ENCODE assay signal across 8 cellular contexts in genomic region chr14:77642407-77642806, GRCh38. TPM values are rescaled to one million over a fixed set of nuclear protein-coding genes. Genes with fewer than 3 reads are reported as not detected.
DNase-seq lines count a peak whose midpoint lies in the region; ATAC-seq, FAIRE-seq and TF ChIP-seq lines count a peak whose summit lies in the region.
"Had no signal": no experiment of that assay in that cellular context is flagged by ENCODE, and none has a peak within 500 bp of the region (broad histone marks: within the 10 kb centered on the region; RNA-seq: fewer than 3 reads in every experiment).

No MANE protein-coding gene starts in this region.

- peaks cover 2% of the 10 kb centered on the region for H3K9me3 ChIP-seq in aorta (ENCODE audit: control insufficient read depth, low read length)

- H3K4me3 ChIP-seq in foreskin fibroblast (ENCODE audit: low read depth in 1 of 2, low read length in 2 of 2) = peak overlapping the region; percentile 41 to 57
- no peak overlapping the region for H3K4me3 ChIP-seq in aorta (ENCODE audit: low read length in 2 of 2)

- WGBS in aorta, 2 donors = 52 to 53% methylated on average over 7 of the region's 7 CpGs

- H3K9me3 Mint-ChIP-seq in HFFc6 = no peaks in the 10 kb centered on the region; the same call in 1 of the 2 replicates
- peaks cover 4% of the 10 kb centered on the region for H3K9me3 Mint-ChIP-seq in activated T-helper 1 cell treated with anti-CD3 and anti-CD28 coated beads, Interleukin-12 subunit alpha, Interleukin-12 subunit beta, Interleukin-2, Interleukin-4 antibody, amounts not matched to agents 30 ng/mL and 10 ng/mL and 1 ng/mL, durations not matched to agents 14 hours and 24 hours and 36 hours
- H3K9me3 Mint-ChIP-seq in stimulated activated effector memory CD8-positive, alpha-beta T cell treated with anti-CD3 and anti-CD28 coated beads, Interleukin-12 subunit alpha, Interleukin-12 subunit beta, amount 100 ng/mL, for 72 hours = no peaks in the 10 kb centered on the region
- H3K9me3 Mint-ChIP-seq in nephron progenitor cell = peaks cover 12% of the 10 kb centered on the region

- FAIRE-seq in urothelium cell line (lab: Jason Lieb, UNC) = no peak

- no peaks in the 10 kb centered on the region for H3K36me3 ChIP-seq in aorta (ENCODE audit: control insufficient read depth in 1 of 2, insufficient read depth in 2 of 2, low read length in 1 of 2)

- no peak for ATAC-seq in stimulated activated effector memory CD8-positive, alpha-beta T cell treated with anti-CD3 and anti-CD28 coated beads, Interleukin-12 subunit alpha, Interleukin-12 subunit beta, amount 100 ng/mL, for 72 hours
- ATAC-seq in aorta (ENCODE audit: low FRiP score) = no peak

- H3K4me3 Mint-ChIP-seq in HFFc6 (peak overlapping the region; percentile 71), nephron progenitor cell (no peak overlapping the region)
- H3K4me3 Mint-ChIP-seq in activated T-helper 1 cell treated with anti-CD3 and anti-CD28 coated beads, Interleukin-12 subunit alpha, Interleukin-12 subunit beta, Interleukin-2, Interleukin-4 antibody, amounts not matched to agents 30 ng/mL and 10 ng/mL and 1 ng/mL, durations not matched to agents 14 hours and 24 hours and 36 hours = peak overlapping the region; percentile 78
- peak overlapping the region; percentile 76 for H3K4me3 Mint-ChIP-seq in stimulated activated effector memory CD8-positive, alpha-beta T cell treated with anti-CD3 and anti-CD28 coated beads, Interleukin-12 subunit alpha, Interleukin-12 subunit beta, amount 100 ng/mL, for 72 hours

- no peak overlapping the region for H3K27ac ChIP-seq in aorta (ENCODE audit: low read depth in 1 of 2, low read length in 2 of 2)

- TF ChIP-seq CTCF in HFFc6 (IDR thresholded peaks at IDR 0.05) = no peak
- TF ChIP-seq CTCF in foreskin fibroblast (IDR thresholded peaks at IDR 0.05; ENCODE audit: low read depth, low read length) = no peak
- no peak for TF ChIP-seq CTCF in nephron progenitor cell (IDR thresholded peaks at IDR 0.05)

- DNase-seq in HFFc6 (no peak), foreskin fibroblast (no peak), aorta (no peak), nephron progenitor cell (no peak), urothelium cell line (ENCODE audit: low spot score) (no peak)
- DNase-seq in activated T-helper 1 cell treated with anti-CD3 and anti-CD28 coated beads, Interleukin-12 subunit alpha, Interleukin-12 subunit beta, Interleukin-2, Interleukin-4 antibody, amounts not matched to agents 30 ng/mL and 10 ng/mL and 1 ng/mL, durations not matched to agents 14 hours and 24 hours and 36 hours (ENCODE audit: low spot score) = no peak
- DNase-seq in stimulated activated effector memory CD8-positive, alpha-beta T cell treated with anti-CD3 and anti-CD28 coated beads, Interleukin-12 subunit alpha, Interleukin-12 subunit beta, amount 100 ng/mL, for 72 hours (ENCODE audit: low spot score in 2 of 2) = no peak
- DNase-seq: cerebellar nuclear complex had no signal

- intact Hi-C loops in activated T-helper 1 cell treated with anti-CD3 and anti-CD28 coated beads, Interleukin-12 subunit alpha, Interleukin-12 subunit beta, Interleukin-2, Interleukin-4 antibody, amounts not matched to agents 30 ng/mL and 10 ng/mL and 1 ng/mL, durations not matched to agents 14 hours and 24 hours and 36 hours (cut with micrococcal nuclease) = loop anchor here (1.0 to 2.0 kb wide), 3 partner anchors 26 to 67 kb away; partner anchors contain the start of gene SPTLC2
- intact Hi-C loops in aorta (cut with DNase I) = no loop called here

- H3K4me1 ChIP-seq in aorta (ENCODE audit: control insufficient read depth in 1 of 2, insufficient read depth in 2 of 2, low read length in 2 of 2) = no peaks in the 10 kb centered on the region

- peaks cover 40% of the 10 kb centered on the region for H3K4me1 Mint-ChIP-seq in HFFc6 (ENCODE audit: low read depth)
- peaks cover 20% of the 10 kb centered on the region for H3K4me1 Mint-ChIP-seq in activated T-helper 1 cell treated with anti-CD3 and anti-CD28 coated beads, Interleukin-12 subunit alpha, Interleukin-12 subunit beta, Interleukin-2, Interleukin-4 antibody, amounts not matched to agents 30 ng/mL and 10 ng/mL and 1 ng/mL, durations not matched to agents 14 hours and 24 hours and 36 hours (ENCODE audit: low read depth)
- H3K4me1 Mint-ChIP-seq in stimulated activated effector memory CD8-positive, alpha-beta T cell treated with anti-CD3 and anti-CD28 coated beads, Interleukin-12 subunit alpha, Interleukin-12 subunit beta, amount 100 ng/mL, for 72 hours = peaks cover 15% of the 10 kb centered on the region
- peaks cover 5% of the 10 kb centered on the region for H3K4me1 Mint-ChIP-seq in nephron progenitor cell

- peaks cover 2% of the 10 kb centered on the region; the same call in 1 of the 2 replicates for H3K27me3 Mint-ChIP-seq in HFFc6 (ENCODE audit: insufficient read depth)
- H3K27me3 Mint-ChIP-seq in activated T-helper 1 cell treated with anti-CD3 and anti-CD28 coated beads, Interleukin-12 subunit alpha, Interleukin-12 subunit beta, Interleukin-2, Interleukin-4 antibody, amounts not matched to agents 30 ng/mL and 10 ng/mL and 1 ng/mL, durations not matched to agents 14 hours and 24 hours and 36 hours (ENCODE audit: insufficient read depth) = no peaks in the 10 kb centered on the region
- peaks cover 23% of the 10 kb centered on the region for H3K27me3 Mint-ChIP-seq in nephron progenitor cell (ENCODE audit: low read depth, poor library complexity)

- no peaks in the 10 kb centered on the region for H3K27me3 ChIP-seq in aorta (ENCODE audit: control insufficient read depth in 1 of 2, insufficient read depth in 2 of 2, low read length in 1 of 2)

- H3K27ac Mint-ChIP-seq in HFFc6 (peak overlapping the region; percentile 84), nephron progenitor cell (no peak overlapping the region)
- H3K27ac Mint-ChIP-seq in activated T-helper 1 cell treated with anti-CD3 and anti-CD28 coated beads, Interleukin-12 subunit alpha, Interleukin-12 subunit beta, Interleukin-2, Interleukin-4 antibody, amounts not matched to agents 30 ng/mL and 10 ng/mL and 1 ng/mL, durations not matched to agents 14 hours and 24 hours and 36 hours = peak overlapping the region; percentile 92
- peak overlapping the region; percentile 92 for H3K27ac Mint-ChIP-seq in stimulated activated effector memory CD8-positive, alpha-beta T cell treated with anti-CD3 and anti-CD28 coated beads, Interleukin-12 subunit alpha, Interleukin-12 subunit beta, amount 100 ng/mL, for 72 hours

- H3K36me3 Mint-ChIP-seq in HFFc6 (ENCODE audit: low read depth) (no peaks in the 10 kb centered on the region; the same call in 1 of the 2 replicates), nephron progenitor cell (ENCODE audit: low read depth) (no peaks in the 10 kb centered on the region)
- H3K36me3 Mint-ChIP-seq in activated T-helper 1 cell treated with anti-CD3 and anti-CD28 coated beads, Interleukin-12 subunit alpha, Interleukin-12 subunit beta, Interleukin-2, Interleukin-4 antibody, amounts not matched to agents 30 ng/mL and 10 ng/mL and 1 ng/mL, durations not matched to agents 14 hours and 24 hours and 36 hours (ENCODE audit: low read depth) = no peaks in the 10 kb centered on the region
- no peaks in the 10 kb centered on the region for H3K36me3 Mint-ChIP-seq in stimulated activated effector memory CD8-positive, alpha-beta T cell treated with anti-CD3 and anti-CD28 coated beads, Interleukin-12 subunit alpha, Interleukin-12 subunit beta, amount 100 ng/mL, for 72 hours

RNA-seq across cellular contexts. Expression of gene SPTLC2, which starts 26.0 kb away (rescaled TPM):
- total RNA-seq in HFFc6 (2021; fragmentation: NEBNext Ultra II Directional; extraction: Animal tissue kit (Norgen Biotek cat#: 25700)) = 10 to 100 TPM; 51.2 to 59.2 (median 52.3) TPM
- total RNA-seq in activated T-helper 1 cell treated with anti-CD3 and anti-CD28 coated beads, Interleukin-12 subunit alpha, Interleukin-12 subunit beta, Interleukin-2, Interleukin-4 antibody, amounts not matched to agents 30 ng/mL and 10 ng/mL and 1 ng/mL, durations not matched to agents 14 hours and 24 hours and 36 hours = 29.9 and 31.9 TPM in 2 replicates
- total RNA-seq in aorta = 10 to 100 TPM; 37.8 to 45.4 TPM
- 1 to 10 TPM; 2.3 to 3.1 TPM for polyA plus RNA-seq in aorta

Comparison
In these comparisons a context has a peak if more than half of its experiments do, and no peak if none do; other contexts are left out.
1. H3K4me3 ChIP-seq: peak in foreskin fibroblast (2 of 2); none in aorta (0 of 2).